ENCODE assay signal across 10 cellular contexts in genomic region chr6:46220351-46221220, GRCh38.
DNase-seq lines count a peak whose midpoint lies in the region; ATAC-seq and TF ChIP-seq lines count a peak whose summit lies in the region.
"Had no signal": no experiment of that assay in that cellular context is flagged by ENCODE, and none has a peak within 500 bp of the region (broad histone marks: within the 10 kb centered on the region; RNA-seq: fewer than 3 reads in every experiment).

No MANE protein-coding gene starts in this region.

- no peaks in the 10 kb centered on the region for H3K36me3 ChIP-seq in OCI-LY3 (replicated peaks; ENCODE audit: low read depth, low read length)

- peak overlapping the region; percentile 54 for H3K9ac ChIP-seq in OCI-LY3 (ENCODE audit: low read length)

- no peaks in the 10 kb centered on the region for H3K79me2 ChIP-seq in OCI-LY3 (ENCODE audit: low read length)

- no peaks in the 10 kb centered on the region for H3K9me3 ChIP-seq in OCI-LY3 (ENCODE audit: insufficient read depth, low read length)
- H3K9me3 ChIP-seq: esophagus muscularis mucosa had no signal

- peak overlapping the region; percentile 62 for H3K4me3 ChIP-seq in OCI-LY3 (ENCODE audit: low read length)
- H3K4me3 ChIP-seq: esophagus muscularis mucosa had no signal

- ATAC-seq in GM19025 (IDR thresholded peaks at IDR 0.05; ENCODE audit: low read depth, unreplicated experiment) (peak; percentile 53), HG02970 (IDR thresholded peaks at IDR 0.05; ENCODE audit: low FRiP score, unreplicated experiment) (peak; percentile 53)

- peak; percentile 23 for DNase-seq in CD1c-positive myeloid dendritic cell (ENCODE audit: extremely low spot score)
- DNase-seq in EL: no peak
- no peak for DNase-seq in DMS114 treated with DMSO at 0.1 percent for 48 hours (lab: John Stamatoyannopoulos, UW; ENCODE audit: unreplicated experiment)
- DNase-seq in NCI-H2196 treated with DMSO at 0.1 percent for 48 hours (lab: John Stamatoyannopoulos, UW; ENCODE audit: unreplicated experiment): no peak
- DNase-seq in NCI-H446 (lab: John Stamatoyannopoulos, UW): no peak
- DNase-seq: activated CD4-positive, alpha-beta T cell treated with anti-CD3 and anti-CD28 coated beads for 4 hours had no signal

- H3K4me2 ChIP-seq in OCI-LY3 (ENCODE audit: low read length): peak overlapping the region; percentile 77

- no peaks in the 10 kb centered on the region for H3K27me3 ChIP-seq in OCI-LY3 (ENCODE audit: low read depth, low read length)
- H3K27me3 ChIP-seq: esophagus muscularis mucosa had no signal

- peaks cover 69% of the 10 kb centered on the region for H3K4me1 ChIP-seq in OCI-LY3 (ENCODE audit: low read length)

- H3K27ac ChIP-seq in OCI-LY3 (ENCODE audit: low read length): peak overlapping the region; percentile 88
- H3K27ac ChIP-seq: esophagus muscularis mucosa had no signal

- H2AFZ ChIP-seq in OCI-LY3 (ENCODE audit: low read depth, low read length): no peak overlapping the region

- TF ChIP-seq CTCF in OCI-LY3 (IDR thresholded peaks at IDR 0.05; ENCODE audit: low read depth, low read length): no peak

- H4K20me1 ChIP-seq in OCI-LY3 (ENCODE audit: insufficient read depth, low read length): no peaks in the 10 kb centered on the region
